Comparison of ENCODE assay signal across 1 cellular context in the genomic region with DNA sequence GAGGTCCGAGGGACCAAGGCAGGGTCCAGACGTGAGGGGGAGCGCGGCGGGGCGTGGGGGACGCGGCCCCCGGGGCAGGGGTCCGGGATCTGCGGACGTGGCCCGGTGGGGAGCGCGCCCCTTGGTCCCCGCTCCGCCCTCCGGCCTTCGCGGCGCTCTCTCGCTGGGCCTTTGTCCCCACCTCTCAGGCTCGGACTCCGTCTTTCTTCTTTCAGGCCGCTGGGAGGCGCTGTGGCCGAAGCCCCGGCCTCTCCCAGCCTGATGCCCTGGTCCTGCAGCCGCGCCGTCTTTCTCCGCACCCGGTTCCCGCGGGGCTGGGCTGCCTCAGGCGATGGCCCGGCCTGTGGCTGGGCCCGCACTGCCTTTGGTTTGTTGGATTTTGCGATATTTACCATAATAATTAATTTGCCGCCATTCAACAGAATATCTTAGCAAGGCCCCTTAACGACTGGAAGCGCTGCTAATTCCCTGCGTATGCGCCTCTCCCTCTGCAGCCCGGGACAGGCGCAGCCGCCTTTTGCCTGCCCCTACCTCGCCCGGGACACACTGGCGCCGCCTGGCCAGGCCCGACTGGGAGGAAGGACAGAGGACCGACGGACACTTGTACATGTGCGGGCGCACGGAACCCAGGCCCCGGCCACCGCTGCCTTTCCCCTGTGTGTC.
A peak's percentile ranks its signal among the peaks of the same experiment; 100 is the strongest.
TF ChIP-seq lines count a peak whose summit lies in the region.

No MANE protein-coding gene starts in this region.

TF ChIP-seq in HepG2, 621 proteins besides CTCF, POLR2A, EP300 and RAD21 (continued from another document and continues in another):
- TF ChIP-seq TBX3 (IDR thresholded peaks at IDR 0.05; ENCODE audit: borderline replicate concordance) (no peak), SMAD1 (CRISPR knock-in tag; IDR thresholded peaks at IDR 0.05; ENCODE audit: borderline replicate concordance, low read depth) (peak; percentile 68; the same call in 1 of the 2 replicates), SKI (IDR thresholded peaks at IDR 0.05; ENCODE audit: partially characterized antibody) (no peak), GABPB1 (CRISPR knock-in tag; IDR thresholded peaks at IDR 0.05) (peak; percentile 61), ZNF589 (CRISPR knock-in tag; conservative IDR thresholded peaks at IDR 0.05) (no peak), MTF2 (CRISPR knock-in tag; IDR thresholded peaks at IDR 0.05; ENCODE audit: borderline replicate concordance) (peak; percentile 97; the same call in 1 of the 2 replicates), ZNF430 (CRISPR knock-in tag; IDR thresholded peaks at IDR 0.05) (peak; percentile 17; the same call in 1 of the 2 replicates), SOX13 (IDR thresholded peaks at IDR 0.05) (no peak), SOX13 (CRISPR knock-in tag; conservative IDR thresholded peaks at IDR 0.05 in 1 of 2, IDR thresholded peaks at IDR 0.05 in 1 of 2) (no peak), ZNF605 (CRISPR knock-in tag; IDR thresholded peaks at IDR 0.05) (0 out of 2 replicates have a peak, but pooled peaks have one; percentile 60), ZNF510 (CRISPR knock-in tag; IDR thresholded peaks at IDR 0.05; ENCODE audit: low read depth) (no peak)
- TF ChIP-seq, protein P1, sequence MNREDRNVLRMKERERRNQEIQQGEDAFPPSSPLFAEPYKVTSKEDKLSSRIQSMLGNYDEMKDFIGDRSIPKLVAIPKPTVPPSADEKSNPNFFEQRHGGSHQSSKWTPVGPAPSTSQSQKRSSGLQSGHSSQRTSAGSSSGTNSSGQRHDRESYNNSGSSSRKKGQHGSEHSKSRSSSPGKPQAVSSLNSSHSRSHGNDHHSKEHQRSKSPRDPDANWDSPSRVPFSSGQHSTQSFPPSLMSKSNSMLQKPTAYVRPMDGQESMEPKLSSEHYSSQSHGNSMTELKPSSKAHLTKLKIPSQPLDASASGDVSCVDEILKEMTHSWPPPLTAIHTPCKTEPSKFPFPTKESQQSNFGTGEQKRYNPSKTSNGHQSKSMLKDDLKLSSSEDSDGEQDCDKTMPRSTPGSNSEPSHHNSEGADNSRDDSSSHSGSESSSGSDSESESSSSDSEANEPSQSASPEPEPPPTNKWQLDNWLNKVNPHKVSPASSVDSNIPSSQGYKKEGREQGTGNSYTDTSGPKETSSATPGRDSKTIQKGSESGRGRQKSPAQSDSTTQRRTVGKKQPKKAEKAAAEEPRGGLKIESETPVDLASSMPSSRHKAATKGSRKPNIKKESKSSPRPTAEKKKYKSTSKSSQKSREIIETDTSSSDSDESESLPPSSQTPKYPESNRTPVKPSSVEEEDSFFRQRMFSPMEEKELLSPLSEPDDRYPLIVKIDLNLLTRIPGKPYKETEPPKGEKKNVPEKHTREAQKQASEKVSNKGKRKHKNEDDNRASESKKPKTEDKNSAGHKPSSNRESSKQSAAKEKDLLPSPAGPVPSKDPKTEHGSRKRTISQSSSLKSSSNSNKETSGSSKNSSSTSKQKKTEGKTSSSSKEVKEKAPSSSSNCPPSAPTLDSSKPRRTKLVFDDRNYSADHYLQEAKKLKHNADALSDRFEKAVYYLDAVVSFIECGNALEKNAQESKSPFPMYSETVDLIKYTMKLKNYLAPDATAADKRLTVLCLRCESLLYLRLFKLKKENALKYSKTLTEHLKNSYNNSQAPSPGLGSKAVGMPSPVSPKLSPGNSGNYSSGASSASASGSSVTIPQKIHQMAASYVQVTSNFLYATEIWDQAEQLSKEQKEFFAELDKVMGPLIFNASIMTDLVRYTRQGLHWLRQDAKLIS (CRISPR knock-in tag; IDR thresholded peaks at IDR 0.05) = no peak
- TF ChIP-seq, protein P2, sequence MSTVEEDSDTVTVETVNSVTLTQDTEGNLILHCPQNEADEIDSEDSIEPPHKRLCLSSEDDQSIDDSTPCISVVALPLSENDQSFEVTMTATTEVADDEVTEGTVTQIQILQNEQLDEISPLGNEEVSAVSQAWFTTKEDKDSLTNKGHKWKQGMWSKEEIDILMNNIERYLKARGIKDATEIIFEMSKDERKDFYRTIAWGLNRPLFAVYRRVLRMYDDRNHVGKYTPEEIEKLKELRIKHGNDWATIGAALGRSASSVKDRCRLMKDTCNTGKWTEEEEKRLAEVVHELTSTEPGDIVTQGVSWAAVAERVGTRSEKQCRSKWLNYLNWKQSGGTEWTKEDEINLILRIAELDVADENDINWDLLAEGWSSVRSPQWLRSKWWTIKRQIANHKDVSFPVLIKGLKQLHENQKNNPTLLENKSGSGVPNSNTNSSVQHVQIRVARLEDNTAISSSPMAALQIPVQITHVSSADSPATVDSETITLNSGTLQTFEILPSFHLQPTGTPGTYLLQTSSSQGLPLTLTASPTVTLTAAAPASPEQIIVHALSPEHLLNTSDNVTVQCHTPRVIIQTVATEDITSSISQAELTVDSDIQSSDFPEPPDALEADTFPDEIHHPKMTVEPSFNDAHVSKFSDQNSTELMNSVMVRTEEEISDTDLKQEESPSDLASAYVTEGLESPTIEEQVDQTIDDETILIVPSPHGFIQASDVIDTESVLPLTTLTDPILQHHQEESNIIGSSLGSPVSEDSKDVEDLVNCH (CRISPR knock-in tag; IDR thresholded peaks at IDR 0.05) = 0 out of 2 replicates have a peak, but pooled peaks have one; percentile 56
- TF ChIP-seq, protein P3, sequence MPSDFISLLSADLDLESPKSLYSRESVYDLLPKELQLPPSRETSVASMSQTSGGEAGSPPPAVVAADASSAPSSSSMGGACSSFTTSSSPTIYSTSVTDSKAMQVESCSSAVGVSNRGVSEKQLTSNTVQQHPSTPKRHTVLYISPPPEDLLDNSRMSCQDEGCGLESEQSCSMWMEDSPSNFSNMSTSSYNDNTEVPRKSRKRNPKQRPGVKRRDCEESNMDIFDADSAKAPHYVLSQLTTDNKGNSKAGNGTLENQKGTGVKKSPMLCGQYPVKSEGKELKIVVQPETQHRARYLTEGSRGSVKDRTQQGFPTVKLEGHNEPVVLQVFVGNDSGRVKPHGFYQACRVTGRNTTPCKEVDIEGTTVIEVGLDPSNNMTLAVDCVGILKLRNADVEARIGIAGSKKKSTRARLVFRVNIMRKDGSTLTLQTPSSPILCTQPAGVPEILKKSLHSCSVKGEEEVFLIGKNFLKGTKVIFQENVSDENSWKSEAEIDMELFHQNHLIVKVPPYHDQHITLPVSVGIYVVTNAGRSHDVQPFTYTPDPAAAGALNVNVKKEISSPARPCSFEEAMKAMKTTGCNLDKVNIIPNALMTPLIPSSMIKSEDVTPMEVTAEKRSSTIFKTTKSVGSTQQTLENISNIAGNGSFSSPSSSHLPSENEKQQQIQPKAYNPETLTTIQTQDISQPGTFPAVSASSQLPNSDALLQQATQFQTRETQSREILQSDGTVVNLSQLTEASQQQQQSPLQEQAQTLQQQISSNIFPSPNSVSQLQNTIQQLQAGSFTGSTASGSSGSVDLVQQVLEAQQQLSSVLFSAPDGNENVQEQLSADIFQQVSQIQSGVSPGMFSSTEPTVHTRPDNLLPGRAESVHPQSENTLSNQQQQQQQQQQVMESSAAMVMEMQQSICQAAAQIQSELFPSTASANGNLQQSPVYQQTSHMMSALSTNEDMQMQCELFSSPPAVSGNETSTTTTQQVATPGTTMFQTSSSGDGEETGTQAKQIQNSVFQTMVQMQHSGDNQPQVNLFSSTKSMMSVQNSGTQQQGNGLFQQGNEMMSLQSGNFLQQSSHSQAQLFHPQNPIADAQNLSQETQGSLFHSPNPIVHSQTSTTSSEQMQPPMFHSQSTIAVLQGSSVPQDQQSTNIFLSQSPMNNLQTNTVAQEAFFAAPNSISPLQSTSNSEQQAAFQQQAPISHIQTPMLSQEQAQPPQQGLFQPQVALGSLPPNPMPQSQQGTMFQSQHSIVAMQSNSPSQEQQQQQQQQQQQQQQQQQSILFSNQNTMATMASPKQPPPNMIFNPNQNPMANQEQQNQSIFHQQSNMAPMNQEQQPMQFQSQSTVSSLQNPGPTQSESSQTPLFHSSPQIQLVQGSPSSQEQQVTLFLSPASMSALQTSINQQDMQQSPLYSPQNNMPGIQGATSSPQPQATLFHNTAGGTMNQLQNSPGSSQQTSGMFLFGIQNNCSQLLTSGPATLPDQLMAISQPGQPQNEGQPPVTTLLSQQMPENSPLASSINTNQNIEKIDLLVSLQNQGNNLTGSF (CRISPR knock-in tag; IDR thresholded peaks at IDR 0.05) = no peak
- TF ChIP-seq, protein P4, sequence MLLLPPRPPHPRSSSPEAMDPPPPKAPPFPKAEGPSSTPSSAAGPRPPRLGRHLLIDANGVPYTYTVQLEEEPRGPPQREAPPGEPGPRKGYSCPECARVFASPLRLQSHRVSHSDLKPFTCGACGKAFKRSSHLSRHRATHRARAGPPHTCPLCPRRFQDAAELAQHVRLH (CRISPR knock-in tag; IDR thresholded peaks at IDR 0.05; ENCODE audit: borderline replicate concordance, low read depth) = peak; percentile 44; the same call in 1 of the 2 replicates
- TF ChIP-seq, protein P5, sequence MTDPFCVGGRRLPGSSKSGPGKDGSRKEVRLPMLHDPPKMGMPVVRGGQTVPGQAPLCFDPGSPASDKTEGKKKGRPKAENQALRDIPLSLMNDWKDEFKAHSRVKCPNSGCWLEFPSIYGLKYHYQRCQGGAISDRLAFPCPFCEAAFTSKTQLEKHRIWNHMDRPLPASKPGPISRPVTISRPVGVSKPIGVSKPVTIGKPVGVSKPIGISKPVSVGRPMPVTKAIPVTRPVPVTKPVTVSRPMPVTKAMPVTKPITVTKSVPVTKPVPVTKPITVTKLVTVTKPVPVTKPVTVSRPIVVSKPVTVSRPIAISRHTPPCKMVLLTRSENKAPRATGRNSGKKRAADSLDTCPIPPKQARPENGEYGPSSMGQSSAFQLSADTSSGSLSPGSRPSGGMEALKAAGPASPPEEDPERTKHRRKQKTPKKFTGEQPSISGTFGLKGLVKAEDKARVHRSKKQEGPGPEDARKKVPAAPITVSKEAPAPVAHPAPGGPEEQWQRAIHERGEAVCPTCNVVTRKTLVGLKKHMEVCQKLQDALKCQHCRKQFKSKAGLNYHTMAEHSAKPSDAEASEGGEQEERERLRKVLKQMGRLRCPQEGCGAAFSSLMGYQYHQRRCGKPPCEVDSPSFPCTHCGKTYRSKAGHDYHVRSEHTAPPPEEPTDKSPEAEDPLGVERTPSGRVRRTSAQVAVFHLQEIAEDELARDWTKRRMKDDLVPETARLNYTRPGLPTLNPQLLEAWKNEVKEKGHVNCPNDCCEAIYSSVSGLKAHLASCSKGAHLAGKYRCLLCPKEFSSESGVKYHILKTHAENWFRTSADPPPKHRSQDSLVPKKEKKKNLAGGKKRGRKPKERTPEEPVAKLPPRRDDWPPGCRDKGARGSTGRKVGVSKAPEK (CRISPR knock-in tag; IDR thresholded peaks at IDR 0.05; ENCODE audit: borderline replicate concordance) = no peak
- TF ChIP-seq, protein P6, sequence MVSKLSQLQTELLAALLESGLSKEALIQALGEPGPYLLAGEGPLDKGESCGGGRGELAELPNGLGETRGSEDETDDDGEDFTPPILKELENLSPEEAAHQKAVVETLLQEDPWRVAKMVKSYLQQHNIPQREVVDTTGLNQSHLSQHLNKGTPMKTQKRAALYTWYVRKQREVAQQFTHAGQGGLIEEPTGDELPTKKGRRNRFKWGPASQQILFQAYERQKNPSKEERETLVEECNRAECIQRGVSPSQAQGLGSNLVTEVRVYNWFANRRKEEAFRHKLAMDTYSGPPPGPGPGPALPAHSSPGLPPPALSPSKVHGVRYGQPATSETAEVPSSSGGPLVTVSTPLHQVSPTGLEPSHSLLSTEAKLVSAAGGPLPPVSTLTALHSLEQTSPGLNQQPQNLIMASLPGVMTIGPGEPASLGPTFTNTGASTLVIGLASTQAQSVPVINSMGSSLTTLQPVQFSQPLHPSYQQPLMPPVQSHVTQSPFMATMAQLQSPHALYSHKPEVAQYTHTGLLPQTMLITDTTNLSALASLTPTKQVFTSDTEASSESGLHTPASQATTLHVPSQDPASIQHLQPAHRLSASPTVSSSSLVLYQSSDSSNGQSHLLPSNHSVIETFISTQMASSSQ (IDR thresholded peaks at IDR 0.05; ENCODE audit: low read depth) = no peak
- TF ChIP-seq, protein P6 (CRISPR knock-in tag; IDR thresholded peaks at IDR 0.05; ENCODE audit: borderline replicate concordance) = peak; percentile 52; the same call in 1 of the 2 replicates
- TF ChIP-seq, protein P7, sequence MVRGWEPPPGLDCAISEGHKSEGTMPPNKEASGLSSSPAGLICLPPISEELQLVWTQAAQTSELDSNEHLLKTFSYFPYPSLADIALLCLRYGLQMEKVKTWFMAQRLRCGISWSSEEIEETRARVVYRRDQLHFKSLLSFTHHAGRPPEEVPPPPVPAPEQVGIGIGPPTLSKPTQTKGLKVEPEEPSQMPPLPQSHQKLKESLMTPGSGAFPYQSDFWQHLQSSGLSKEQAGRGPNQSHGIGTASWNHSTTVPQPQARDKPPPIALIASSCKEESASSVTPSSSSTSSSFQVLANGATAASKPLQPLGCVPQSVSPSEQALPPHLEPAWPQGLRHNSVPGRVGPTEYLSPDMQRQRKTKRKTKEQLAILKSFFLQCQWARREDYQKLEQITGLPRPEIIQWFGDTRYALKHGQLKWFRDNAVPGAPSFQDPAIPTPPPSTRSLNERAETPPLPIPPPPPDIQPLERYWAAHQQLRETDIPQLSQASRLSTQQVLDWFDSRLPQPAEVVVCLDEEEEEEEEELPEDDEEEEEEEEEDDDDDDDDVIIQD (CRISPR knock-in tag; IDR thresholded peaks at IDR 0.05; ENCODE audit: low read depth) = no peak
- TF ChIP-seq, protein P8, sequence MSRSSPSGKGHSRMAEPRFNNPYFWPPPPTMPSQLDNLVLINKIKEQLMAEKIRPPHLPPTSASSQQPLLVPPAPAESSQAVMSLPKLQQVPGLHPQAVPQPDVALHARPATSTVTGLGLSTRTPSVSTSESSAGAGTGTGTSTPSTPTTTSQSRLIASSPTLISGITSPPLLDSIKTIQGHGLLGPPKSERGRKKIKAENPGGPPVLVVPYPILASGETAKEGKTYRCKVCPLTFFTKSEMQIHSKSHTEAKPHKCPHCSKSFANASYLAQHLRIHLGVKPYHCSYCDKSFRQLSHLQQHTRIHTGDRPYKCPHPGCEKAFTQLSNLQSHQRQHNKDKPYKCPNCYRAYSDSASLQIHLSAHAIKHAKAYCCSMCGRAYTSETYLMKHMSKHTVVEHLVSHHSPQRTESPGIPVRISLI (CRISPR knock-in tag; IDR thresholded peaks at IDR 0.05; ENCODE audit: borderline replicate concordance) = no peak
- TF ChIP-seq, protein P9, sequence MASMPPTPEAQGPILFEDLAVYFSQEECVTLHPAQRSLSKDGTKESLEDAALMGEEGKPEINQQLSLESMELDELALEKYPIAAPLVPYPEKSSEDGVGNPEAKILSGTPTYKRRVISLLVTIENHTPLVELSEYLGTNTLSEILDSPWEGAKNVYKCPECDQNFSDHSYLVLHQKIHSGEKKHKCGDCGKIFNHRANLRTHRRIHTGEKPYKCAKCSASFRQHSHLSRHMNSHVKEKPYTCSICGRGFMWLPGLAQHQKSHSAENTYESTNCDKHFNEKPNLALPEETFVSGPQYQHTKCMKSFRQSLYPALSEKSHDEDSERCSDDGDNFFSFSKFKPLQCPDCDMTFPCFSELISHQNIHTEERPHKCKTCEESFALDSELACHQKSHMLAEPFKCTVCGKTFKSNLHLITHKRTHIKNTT (CRISPR knock-in tag; IDR thresholded peaks at IDR 0.05) = no peak
